Comparison of ENCODE assay signal across 1 cellular context in the genomic region with DNA sequence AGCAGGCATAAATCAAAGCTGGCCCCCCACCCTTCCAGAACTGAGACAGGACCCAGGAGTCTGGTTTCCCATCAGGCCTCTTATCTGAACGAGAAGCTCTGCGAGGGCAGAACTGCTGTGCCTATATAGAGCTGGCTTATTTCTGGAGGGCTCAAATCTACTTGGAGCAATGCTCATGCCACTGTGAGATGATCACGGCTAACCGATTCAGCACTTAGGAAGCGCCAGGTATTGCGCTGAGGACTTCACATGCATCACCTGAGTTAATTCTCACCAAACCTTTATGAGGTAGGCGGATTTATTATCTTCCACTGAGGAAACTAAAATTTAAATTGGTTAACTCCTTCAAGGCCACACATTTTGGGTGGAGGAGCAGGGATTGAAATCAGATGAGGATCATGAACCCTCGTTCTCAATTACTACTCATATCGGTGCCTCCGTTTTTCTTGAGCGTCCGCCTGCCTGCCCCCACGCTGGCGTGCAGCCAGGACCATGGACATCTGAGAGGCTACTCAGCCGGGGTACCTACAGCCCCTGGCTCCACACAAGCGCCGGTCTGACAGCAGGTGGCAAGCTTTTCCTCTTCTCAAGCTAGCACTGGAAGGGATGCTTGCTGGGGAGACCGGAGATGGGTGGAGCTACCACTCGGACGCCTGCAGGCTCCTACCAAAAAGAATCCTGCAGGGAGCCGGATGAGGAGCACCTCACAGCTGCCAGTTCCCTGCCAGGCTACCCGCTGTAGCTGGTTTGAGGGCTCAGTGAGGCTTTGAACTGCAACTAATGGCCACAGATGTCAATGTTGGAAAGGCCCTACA.
A peak's percentile ranks its signal among the peaks of the same experiment; 100 is the strongest.
TF ChIP-seq lines count a peak whose summit lies in the region.

No MANE protein-coding gene starts in this region.

TF ChIP-seq in HepG2, 621 proteins besides CTCF, POLR2A, EP300 and RAD21 (continued from another document and continues in another):
- TF ChIP-seq, protein P1, sequence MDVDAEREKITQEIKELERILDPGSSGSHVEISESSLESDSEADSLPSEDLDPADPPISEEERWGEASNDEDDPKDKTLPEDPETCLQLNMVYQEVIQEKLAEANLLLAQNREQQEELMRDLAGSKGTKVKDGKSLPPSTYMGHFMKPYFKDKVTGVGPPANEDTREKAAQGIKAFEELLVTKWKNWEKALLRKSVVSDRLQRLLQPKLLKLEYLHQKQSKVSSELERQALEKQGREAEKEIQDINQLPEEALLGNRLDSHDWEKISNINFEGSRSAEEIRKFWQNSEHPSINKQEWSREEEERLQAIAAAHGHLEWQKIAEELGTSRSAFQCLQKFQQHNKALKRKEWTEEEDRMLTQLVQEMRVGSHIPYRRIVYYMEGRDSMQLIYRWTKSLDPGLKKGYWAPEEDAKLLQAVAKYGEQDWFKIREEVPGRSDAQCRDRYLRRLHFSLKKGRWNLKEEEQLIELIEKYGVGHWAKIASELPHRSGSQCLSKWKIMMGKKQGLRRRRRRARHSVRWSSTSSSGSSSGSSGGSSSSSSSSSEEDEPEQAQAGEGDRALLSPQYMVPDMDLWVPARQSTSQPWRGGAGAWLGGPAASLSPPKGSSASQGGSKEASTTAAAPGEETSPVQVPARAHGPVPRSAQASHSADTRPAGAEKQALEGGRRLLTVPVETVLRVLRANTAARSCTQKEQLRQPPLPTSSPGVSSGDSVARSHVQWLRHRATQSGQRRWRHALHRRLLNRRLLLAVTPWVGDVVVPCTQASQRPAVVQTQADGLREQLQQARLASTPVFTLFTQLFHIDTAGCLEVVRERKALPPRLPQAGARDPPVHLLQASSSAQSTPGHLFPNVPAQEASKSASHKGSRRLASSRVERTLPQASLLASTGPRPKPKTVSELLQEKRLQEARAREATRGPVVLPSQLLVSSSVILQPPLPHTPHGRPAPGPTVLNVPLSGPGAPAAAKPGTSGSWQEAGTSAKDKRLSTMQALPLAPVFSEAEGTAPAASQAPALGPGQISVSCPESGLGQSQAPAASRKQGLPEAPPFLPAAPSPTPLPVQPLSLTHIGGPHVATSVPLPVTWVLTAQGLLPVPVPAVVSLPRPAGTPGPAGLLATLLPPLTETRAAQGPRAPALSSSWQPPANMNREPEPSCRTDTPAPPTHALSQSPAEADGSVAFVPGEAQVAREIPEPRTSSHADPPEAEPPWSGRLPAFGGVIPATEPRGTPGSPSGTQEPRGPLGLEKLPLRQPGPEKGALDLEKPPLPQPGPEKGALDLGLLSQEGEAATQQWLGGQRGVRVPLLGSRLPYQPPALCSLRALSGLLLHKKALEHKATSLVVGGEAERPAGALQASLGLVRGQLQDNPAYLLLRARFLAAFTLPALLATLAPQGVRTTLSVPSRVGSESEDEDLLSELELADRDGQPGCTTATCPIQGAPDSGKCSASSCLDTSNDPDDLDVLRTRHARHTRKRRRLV (CRISPR knock-in tag; IDR thresholded peaks at IDR 0.05): no peak
- TF ChIP-seq, protein P2, sequence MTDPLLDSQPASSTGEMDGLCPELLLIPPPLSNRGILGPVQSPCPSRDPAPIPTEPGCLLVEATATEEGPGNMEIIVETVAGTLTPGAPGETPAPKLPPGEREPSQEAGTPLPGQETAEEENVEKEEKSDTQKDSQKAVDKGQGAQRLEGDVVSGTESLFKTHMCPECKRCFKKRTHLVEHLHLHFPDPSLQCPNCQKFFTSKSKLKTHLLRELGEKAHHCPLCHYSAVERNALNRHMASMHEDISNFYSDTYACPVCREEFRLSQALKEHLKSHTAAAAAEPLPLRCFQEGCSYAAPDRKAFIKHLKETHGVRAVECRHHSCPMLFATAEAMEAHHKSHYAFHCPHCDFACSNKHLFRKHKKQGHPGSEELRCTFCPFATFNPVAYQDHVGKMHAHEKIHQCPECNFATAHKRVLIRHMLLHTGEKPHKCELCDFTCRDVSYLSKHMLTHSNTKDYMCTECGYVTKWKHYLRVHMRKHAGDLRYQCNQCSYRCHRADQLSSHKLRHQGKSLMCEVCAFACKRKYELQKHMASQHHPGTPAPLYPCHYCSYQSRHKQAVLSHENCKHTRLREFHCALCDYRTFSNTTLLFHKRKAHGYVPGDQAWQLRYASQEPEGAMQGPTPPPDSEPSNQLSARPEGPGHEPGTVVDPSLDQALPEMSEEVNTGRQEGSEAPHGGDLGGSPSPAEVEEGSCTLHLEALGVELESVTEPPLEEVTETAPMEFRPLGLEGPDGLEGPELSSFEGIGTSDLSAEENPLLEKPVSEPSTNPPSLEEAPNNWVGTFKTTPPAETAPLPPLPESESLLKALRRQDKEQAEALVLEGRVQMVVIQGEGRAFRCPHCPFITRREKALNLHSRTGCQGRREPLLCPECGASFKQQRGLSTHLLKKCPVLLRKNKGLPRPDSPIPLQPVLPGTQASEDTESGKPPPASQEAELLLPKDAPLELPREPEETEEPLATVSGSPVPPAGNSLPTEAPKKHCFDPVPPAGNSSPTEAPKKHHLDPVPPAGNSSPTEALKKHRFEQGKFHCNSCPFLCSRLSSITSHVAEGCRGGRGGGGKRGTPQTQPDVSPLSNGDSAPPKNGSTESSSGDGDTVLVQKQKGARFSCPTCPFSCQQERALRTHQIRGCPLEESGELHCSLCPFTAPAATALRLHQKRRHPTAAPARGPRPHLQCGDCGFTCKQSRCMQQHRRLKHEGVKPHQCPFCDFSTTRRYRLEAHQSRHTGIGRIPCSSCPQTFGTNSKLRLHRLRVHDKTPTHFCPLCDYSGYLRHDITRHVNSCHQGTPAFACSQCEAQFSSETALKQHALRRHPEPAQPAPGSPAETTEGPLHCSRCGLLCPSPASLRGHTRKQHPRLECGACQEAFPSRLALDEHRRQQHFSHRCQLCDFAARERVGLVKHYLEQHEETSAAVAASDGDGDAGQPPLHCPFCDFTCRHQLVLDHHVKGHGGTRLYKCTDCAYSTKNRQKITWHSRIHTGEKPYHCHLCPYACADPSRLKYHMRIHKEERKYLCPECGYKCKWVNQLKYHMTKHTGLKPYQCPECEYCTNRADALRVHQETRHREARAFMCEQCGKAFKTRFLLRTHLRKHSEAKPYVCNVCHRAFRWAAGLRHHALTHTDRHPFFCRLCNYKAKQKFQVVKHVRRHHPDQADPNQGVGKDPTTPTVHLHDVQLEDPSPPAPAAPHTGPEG (CRISPR knock-in tag; IDR thresholded peaks at IDR 0.05): 0 out of 2 replicates have a peak, but pooled peaks have one; percentile 57
- TF ChIP-seq ZBTB7B (CRISPR knock-in tag; IDR thresholded peaks at IDR 0.05) (no peak; the same call in 1 of the 2 replicates), ZNF7 (CRISPR knock-in tag; IDR thresholded peaks at IDR 0.05) (no peak), TBL1XR1 (IDR thresholded peaks at IDR 0.05; ENCODE audit: borderline replicate concordance, low read length, partially characterized antibody) (no peak), ZBTB1 (CRISPR knock-in tag; IDR thresholded peaks at IDR 0.05; ENCODE audit: borderline replicate concordance) (no peak), ZNF672 (CRISPR knock-in tag; IDR thresholded peaks at IDR 0.05) (no peak), ZBTB3 (CRISPR knock-in tag; IDR thresholded peaks at IDR 0.05; ENCODE audit: borderline replicate concordance, low read depth) (no peak), SATB2 (CRISPR knock-in tag; IDR thresholded peaks at IDR 0.05) (no peak; the same call in 1 of the 2 replicates), SMARCE1 (IDR thresholded peaks at IDR 0.05; ENCODE audit: borderline replicate concordance) (no peak), RORA (CRISPR knock-in tag; IDR thresholded peaks at IDR 0.05) (no peak; the same call in 1 of the 2 replicates), MTA3 (CRISPR knock-in tag; IDR thresholded peaks at IDR 0.05) (no peak), PCBP1 (IDR thresholded peaks at IDR 0.05; ENCODE audit: borderline replicate concordance, low read depth, low read length) (no peak), CEBPB (IDR thresholded peaks at IDR 0.05; ENCODE audit: borderline replicate concordance, low read depth, low read length) (no peak), ZFP82 (CRISPR knock-in tag; IDR thresholded peaks at IDR 0.05; ENCODE audit: borderline replicate concordance) (no peak), TCF7L2 (IDR thresholded peaks at IDR 0.05; ENCODE audit: low read depth, low read length) (no peak), KDM2A (CRISPR knock-in tag; IDR thresholded peaks at IDR 0.05; ENCODE audit: borderline replicate concordance, low read depth) (peak; percentile 78), ZFP37 (CRISPR knock-in tag; IDR thresholded peaks at IDR 0.05; ENCODE audit: borderline replicate concordance) (peak; percentile 77; the same call in 1 of the 2 replicates), SALL1 (CRISPR knock-in tag; IDR thresholded peaks at IDR 0.05) (peak; percentile 85), ZNF747 (CRISPR knock-in tag; IDR thresholded peaks at IDR 0.05; ENCODE audit: borderline replicate concordance) (peak; percentile 75; the same call in 1 of the 2 replicates)
- TF ChIP-seq, protein P3, sequence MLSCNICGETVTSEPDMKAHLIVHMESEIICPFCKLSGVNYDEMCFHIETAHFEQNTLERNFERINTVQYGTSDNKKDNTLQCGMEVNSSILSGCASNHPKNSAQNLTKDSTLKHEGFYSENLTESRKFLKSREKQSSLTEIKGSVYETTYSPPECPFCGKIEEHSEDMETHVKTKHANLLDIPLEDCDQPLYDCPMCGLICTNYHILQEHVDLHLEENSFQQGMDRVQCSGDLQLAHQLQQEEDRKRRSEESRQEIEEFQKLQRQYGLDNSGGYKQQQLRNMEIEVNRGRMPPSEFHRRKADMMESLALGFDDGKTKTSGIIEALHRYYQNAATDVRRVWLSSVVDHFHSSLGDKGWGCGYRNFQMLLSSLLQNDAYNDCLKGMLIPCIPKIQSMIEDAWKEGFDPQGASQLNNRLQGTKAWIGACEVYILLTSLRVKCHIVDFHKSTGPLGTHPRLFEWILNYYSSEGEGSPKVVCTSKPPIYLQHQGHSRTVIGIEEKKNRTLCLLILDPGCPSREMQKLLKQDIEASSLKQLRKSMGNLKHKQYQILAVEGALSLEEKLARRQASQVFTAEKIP (CRISPR knock-in tag; IDR thresholded peaks at IDR 0.05; ENCODE audit: borderline replicate concordance): no peak
- TF ChIP-seq, protein P4, sequence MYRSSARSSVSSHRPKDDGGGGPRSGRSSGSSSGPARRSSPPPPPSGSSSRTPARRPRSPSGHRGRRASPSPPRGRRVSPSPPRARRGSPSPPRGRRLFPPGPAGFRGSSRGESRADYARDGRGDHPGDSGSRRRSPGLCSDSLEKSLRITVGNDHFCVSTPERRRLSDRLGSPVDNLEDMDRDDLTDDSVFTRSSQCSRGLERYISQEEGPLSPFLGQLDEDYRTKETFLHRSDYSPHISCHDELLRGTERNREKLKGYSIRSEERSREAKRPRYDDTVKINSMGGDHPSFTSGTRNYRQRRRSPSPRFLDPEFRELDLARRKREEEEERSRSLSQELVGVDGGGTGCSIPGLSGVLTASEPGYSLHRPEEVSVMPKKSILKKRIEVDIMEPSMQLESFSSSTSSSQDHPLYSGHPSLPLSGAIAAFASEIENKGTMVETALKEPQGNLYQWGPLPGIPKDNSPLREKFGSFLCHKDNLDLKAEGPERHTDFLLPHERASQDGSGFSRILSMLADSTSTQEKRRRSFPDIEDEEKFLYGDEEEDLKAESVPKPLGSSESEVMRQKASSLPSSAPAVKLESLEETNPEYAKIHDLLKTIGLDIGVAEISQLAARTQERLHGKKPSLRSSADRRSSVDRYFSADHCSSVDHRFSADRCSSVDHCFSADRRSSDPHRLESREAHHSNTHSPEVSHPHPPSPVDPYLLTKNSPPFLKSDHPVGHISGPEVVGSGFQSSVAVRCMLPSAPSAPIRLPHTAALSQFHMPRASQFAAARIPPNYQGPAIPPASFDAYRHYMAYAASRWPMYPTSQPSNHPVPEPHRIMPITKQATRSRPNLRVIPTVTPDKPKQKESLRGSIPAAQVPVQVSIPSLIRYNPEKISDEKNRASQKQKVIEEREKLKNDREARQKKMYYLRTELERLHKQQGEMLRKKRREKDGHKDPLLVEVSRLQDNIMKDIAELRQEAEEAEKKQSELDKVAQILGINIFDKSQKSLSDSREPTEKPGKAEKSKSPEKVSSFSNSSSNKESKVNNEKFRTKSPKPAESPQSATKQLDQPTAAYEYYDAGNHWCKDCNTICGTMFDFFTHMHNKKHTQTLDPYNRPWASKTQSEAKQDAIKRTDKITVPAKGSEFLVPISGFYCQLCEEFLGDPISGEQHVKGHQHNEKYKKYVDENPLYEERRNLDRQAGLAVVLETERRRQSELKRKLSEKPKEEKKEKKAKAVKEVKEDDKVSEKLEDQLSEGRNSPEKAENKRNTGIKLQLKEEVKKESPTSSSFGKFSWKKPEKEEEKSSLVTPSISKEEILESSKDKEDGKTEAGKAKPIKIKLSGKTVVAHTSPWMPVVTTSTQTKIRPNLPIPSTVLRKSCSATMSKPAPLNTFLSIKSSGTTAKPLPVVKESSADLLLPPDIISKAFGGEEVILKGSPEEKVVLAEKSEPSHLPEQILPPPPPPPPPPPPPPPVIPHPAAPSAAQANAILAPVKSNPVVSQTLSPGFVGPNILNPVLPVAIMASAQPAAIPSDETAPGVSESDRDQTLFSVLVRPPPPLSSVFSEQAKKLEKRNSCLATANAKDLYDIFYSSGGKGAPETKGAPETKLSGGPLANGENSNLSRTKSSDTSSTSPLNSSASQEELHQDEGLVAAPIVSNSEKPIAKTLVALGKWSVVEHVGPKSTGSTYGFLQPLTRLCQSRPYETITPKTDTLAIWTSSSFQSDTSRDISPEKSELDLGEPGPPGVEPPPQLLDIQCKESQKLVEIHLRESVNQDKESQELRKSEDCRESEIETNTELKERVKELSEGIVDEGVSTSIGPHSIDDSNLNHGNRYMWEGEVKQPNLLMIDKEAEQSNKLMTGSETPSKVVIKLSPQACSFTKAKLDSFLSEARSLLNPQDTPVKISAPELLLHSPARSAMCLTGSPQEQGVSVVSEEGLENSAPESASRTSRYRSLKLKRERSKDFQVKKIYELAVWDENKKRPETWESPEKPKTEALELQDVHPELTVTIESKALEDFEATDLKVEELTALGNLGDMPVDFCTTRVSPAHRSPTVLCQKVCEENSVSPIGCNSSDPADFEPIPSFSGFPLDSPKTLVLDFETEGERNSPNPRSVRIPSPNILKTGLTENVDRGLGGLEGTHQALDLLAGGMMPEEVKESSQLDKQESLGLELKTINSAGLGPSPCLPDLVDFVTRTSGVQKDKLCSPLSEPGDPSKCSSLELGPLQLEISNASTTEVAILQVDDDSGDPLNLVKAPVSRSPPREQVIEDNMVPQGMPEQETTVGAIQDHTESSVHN (CRISPR knock-in tag; IDR thresholded peaks at IDR 0.05): 0 out of 2 replicates have a peak, but pooled peaks have one; percentile 94
- TF ChIP-seq, protein P5, sequence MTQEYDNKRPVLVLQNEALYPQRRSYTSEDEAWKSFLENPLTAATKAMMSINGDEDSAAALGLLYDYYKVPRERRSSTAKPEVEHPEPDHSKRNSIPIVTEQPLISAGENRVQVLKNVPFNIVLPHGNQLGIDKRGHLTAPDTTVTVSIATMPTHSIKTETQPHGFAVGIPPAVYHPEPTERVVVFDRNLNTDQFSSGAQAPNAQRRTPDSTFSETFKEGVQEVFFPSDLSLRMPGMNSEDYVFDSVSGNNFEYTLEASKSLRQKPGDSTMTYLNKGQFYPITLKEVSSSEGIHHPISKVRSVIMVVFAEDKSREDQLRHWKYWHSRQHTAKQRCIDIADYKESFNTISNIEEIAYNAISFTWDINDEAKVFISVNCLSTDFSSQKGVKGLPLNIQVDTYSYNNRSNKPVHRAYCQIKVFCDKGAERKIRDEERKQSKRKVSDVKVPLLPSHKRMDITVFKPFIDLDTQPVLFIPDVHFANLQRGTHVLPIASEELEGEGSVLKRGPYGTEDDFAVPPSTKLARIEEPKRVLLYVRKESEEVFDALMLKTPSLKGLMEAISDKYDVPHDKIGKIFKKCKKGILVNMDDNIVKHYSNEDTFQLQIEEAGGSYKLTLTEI (CRISPR knock-in tag; conservative IDR thresholded peaks at IDR 0.05): no peak
- TF ChIP-seq, protein P6, sequence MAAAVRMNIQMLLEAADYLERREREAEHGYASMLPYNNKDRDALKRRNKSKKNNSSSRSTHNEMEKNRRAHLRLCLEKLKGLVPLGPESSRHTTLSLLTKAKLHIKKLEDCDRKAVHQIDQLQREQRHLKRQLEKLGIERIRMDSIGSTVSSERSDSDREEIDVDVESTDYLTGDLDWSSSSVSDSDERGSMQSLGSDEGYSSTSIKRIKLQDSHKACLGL (CRISPR knock-in tag; IDR thresholded peaks at IDR 0.05): no peak
